ENCODE assay signal across 1 cellular context in the genomic region with DNA sequence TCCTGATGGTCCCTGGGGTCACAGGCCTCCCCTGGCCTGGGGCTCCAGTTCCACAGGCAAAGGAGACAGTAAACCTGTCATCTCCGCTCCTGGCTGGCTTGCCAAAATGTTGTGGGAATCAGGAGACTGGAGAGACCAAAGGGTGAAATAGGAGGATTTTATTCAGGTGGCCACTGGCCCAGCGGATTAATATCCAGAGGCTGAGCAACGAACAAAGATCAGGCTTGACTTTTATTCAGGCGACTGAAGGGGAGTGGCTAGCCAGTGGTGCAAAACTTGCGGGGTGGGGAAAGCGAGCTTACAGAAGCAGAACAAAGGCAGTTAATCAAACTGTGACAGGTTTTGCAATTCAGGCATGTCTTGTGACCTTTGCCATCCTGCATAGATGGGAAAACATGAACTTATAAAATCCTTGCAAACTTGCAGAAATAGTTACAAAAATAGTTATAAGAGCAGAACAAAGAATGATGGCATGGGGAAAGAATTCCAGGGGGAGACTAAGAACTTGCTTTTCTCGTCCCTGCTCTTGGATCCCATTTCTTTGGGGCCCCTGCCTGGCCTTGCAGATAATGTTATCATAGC.
TF ChIP-seq lines count a peak whose summit lies in the region.

No MANE protein-coding gene starts in this region.

TF ChIP-seq in K562, 482 proteins besides CTCF, POLR2A, EP300 and RAD21 (continued from another document):
- TF ChIP-seq, protein P1, sequence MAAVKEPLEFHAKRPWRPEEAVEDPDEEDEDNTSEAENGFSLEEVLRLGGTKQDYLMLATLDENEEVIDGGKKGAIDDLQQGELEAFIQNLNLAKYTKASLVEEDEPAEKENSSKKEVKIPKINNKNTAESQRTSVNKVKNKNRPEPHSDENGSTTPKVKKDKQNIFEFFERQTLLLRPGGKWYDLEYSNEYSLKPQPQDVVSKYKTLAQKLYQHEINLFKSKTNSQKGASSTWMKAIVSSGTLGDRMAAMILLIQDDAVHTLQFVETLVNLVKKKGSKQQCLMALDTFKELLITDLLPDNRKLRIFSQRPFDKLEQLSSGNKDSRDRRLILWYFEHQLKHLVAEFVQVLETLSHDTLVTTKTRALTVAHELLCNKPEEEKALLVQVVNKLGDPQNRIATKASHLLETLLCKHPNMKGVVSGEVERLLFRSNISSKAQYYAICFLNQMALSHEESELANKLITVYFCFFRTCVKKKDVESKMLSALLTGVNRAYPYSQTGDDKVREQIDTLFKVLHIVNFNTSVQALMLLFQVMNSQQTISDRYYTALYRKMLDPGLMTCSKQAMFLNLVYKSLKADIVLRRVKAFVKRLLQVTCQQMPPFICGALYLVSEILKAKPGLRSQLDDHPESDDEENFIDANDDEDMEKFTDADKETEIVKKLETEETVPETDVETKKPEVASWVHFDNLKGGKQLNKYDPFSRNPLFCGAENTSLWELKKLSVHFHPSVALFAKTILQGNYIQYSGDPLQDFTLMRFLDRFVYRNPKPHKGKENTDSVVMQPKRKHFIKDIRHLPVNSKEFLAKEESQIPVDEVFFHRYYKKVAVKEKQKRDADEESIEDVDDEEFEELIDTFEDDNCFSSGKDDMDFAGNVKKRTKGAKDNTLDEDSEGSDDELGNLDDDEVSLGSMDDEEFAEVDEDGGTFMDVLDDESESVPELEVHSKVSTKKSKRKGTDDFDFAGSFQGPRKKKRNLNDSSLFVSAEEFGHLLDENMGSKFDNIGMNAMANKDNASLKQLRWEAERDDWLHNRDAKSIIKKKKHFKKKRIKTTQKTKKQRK (IDR thresholded peaks at IDR 0.05; ENCODE audit: borderline replicate concordance, low read depth, low read length): peak; percentile 76
- TF ChIP-seq ZNF589 (CRISPR knock-in tag; IDR thresholded peaks at IDR 0.05; ENCODE audit: low read depth) (no peak), CBFA2T2 (conservative IDR thresholded peaks at IDR 0.05) (no peak), CBX3 (IDR thresholded peaks at IDR 0.05; ENCODE audit: borderline replicate concordance in 1 of 2, low read length in 2 of 2) (peak; percentile 97 to 99), SMAD4 (CRISPR knock-in tag; conservative IDR thresholded peaks at IDR 0.05) (no peak), JUN (IDR thresholded peaks at IDR 0.05; ENCODE audit: borderline replicate concordance, low read depth, low read length) (peak; percentile 64; the same call in 1 of the 2 replicates), JUN (CRISPR knock-in tag; IDR thresholded peaks at IDR 0.05; ENCODE audit: borderline replicate concordance) (no peak), ZC3H4 (CRISPR knock-in tag; IDR thresholded peaks at IDR 0.05; ENCODE audit: borderline replicate concordance) (no peak), HLTF (IDR thresholded peaks at IDR 0.05) (peak; percentile 96), TRIM28 (IDR thresholded peaks at IDR 0.05) (peak; percentile 98), ZKSCAN8 (CRISPR knock-in tag; IDR thresholded peaks at IDR 0.05) (no peak), ZEB2 (IDR thresholded peaks at IDR 0.05) (peak; percentile 75; the same call in 1 of the 2 replicates), FOXK1 (CRISPR knock-in tag; IDR thresholded peaks at IDR 0.05; ENCODE audit: borderline replicate concordance) (no peak), NR4A1 (CRISPR knock-in tag; IDR thresholded peaks at IDR 0.05) (no peak), NR4A1 (tag; IDR thresholded peaks at IDR 0.05) (no peak), NR2C1 (IDR thresholded peaks at IDR 0.05) (no peak), NR2C1 (tag; IDR thresholded peaks at IDR 0.05) (peak; percentile 45), BRF1 (IDR thresholded peaks at IDR 0.05; ENCODE audit: borderline replicate concordance, extremely low read depth, insufficient read length) (no peak), HDAC8 (tag; IDR thresholded peaks at IDR 0.05) (no peak), PML (IDR thresholded peaks at IDR 0.05; ENCODE audit: low read length) (no peak), ZNF695 (CRISPR knock-in tag; IDR thresholded peaks at IDR 0.05) (no peak), SREBF2 (CRISPR knock-in tag; IDR thresholded peaks at IDR 0.05) (no peak), ZNF224 (CRISPR knock-in tag; IDR thresholded peaks at IDR 0.05) (no peak), FOXM1 (IDR thresholded peaks at IDR 0.05; ENCODE audit: low read depth) (no peak), FOXM1 (CRISPR knock-in tag; IDR thresholded peaks at IDR 0.05; ENCODE audit: low read depth) (no peak), ZNF57 (CRISPR knock-in tag; IDR thresholded peaks at IDR 0.05) (no peak), EWSR1 (IDR thresholded peaks at IDR 0.05; ENCODE audit: borderline replicate concordance, low read depth, partially characterized antibody) (no peak), CC2D1A (IDR thresholded peaks at IDR 0.05) (no peak), MEIS2 (IDR thresholded peaks at IDR 0.05; ENCODE audit: partially characterized antibody) (peak; percentile 47), THRAP3 (IDR thresholded peaks at IDR 0.05; ENCODE audit: borderline replicate concordance) (no peak), TRIM24 (IDR thresholded peaks at IDR 0.05) (peak; percentile 66 to 81), FOXA3 (CRISPR knock-in tag; conservative IDR thresholded peaks at IDR 0.05 in 1 of 2, IDR thresholded peaks at IDR 0.05 in 1 of 2) (no peak), RB1 (IDR thresholded peaks at IDR 0.05; ENCODE audit: low read depth) (0 out of 2 replicates have a peak, but pooled peaks have one; percentile 26), NFE2 (IDR thresholded peaks at IDR 0.05; ENCODE audit: low read depth) (no peak), POU5F1 (IDR thresholded peaks at IDR 0.05; ENCODE audit: borderline replicate concordance, low read depth, low read length, partially characterized antibody) (no peak), CBX1 (IDR thresholded peaks at IDR 0.05; ENCODE audit: low read depth) (peak; percentile 92), XRCC3 (IDR thresholded peaks at IDR 0.05) (peak; percentile 70; the same call in 1 of the 2 replicates)
- TF ChIP-seq, protein P2, sequence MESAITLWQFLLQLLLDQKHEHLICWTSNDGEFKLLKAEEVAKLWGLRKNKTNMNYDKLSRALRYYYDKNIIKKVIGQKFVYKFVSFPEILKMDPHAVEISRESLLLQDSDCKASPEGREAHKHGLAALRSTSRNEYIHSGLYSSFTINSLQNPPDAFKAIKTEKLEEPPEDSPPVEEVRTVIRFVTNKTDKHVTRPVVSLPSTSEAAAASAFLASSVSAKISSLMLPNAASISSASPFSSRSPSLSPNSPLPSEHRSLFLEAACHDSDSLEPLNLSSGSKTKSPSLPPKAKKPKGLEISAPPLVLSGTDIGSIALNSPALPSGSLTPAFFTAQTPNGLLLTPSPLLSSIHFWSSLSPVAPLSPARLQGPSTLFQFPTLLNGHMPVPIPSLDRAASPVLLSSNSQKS (CRISPR knock-in tag; IDR thresholded peaks at IDR 0.05): no peak
- TF ChIP-seq, protein P3, sequence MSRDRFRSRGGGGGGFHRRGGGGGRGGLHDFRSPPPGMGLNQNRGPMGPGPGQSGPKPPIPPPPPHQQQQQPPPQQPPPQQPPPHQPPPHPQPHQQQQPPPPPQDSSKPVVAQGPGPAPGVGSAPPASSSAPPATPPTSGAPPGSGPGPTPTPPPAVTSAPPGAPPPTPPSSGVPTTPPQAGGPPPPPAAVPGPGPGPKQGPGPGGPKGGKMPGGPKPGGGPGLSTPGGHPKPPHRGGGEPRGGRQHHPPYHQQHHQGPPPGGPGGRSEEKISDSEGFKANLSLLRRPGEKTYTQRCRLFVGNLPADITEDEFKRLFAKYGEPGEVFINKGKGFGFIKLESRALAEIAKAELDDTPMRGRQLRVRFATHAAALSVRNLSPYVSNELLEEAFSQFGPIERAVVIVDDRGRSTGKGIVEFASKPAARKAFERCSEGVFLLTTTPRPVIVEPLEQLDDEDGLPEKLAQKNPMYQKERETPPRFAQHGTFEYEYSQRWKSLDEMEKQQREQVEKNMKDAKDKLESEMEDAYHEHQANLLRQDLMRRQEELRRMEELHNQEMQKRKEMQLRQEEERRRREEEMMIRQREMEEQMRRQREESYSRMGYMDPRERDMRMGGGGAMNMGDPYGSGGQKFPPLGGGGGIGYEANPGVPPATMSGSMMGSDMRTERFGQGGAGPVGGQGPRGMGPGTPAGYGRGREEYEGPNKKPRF (IDR thresholded peaks at IDR 0.05; ENCODE audit: low read depth, low read length): no peak
- TF ChIP-seq, protein P4, sequence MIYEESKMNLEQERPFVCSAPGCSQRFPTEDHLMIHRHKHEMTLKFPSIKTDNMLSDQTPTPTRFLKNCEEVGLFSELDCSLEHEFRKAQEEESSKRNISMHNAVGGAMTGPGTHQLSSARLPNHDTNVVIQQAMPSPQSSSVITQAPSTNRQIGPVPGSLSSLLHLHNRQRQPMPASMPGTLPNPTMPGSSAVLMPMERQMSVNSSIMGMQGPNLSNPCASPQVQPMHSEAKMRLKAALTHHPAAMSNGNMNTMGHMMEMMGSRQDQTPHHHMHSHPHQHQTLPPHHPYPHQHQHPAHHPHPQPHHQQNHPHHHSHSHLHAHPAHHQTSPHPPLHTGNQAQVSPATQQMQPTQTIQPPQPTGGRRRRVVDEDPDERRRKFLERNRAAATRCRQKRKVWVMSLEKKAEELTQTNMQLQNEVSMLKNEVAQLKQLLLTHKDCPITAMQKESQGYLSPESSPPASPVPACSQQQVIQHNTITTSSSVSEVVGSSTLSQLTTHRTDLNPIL (CRISPR knock-in tag; IDR thresholded peaks at IDR 0.05): no peak
- TF ChIP-seq, protein P5, sequence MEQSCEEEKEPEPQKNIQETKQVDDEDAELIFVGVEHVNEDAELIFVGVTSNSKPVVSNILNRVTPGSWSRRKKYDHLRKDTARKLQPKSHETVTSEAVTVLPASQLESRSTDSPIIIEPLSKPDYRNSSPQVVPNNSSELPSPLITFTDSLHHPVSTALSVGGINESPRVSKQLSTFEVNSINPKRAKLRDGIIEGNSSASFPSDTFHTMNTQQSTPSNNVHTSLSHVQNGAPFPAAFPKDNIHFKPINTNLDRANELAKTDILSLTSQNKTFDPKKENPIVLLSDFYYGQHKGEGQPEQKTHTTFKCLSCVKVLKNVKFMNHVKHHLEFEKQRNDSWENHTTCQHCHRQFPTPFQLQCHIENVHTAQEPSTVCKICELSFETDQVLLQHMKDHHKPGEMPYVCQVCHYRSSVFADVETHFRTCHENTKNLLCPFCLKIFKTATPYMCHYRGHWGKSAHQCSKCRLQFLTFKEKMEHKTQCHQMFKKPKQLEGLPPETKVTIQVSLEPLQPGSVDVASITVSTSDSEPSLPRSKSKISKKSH (CRISPR knock-in tag; IDR thresholded peaks at IDR 0.05): peak; percentile 96
- TF ChIP-seq, protein P6, sequence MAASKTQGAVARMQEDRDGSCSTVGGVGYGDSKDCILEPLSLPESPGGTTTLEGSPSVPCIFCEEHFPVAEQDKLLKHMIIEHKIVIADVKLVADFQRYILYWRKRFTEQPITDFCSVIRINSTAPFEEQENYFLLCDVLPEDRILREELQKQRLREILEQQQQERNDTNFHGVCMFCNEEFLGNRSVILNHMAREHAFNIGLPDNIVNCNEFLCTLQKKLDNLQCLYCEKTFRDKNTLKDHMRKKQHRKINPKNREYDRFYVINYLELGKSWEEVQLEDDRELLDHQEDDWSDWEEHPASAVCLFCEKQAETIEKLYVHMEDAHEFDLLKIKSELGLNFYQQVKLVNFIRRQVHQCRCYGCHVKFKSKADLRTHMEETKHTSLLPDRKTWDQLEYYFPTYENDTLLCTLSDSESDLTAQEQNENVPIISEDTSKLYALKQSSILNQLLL (CRISPR knock-in tag; IDR thresholded peaks at IDR 0.05; ENCODE audit: borderline replicate concordance): no peak
- TF ChIP-seq, protein P7, sequence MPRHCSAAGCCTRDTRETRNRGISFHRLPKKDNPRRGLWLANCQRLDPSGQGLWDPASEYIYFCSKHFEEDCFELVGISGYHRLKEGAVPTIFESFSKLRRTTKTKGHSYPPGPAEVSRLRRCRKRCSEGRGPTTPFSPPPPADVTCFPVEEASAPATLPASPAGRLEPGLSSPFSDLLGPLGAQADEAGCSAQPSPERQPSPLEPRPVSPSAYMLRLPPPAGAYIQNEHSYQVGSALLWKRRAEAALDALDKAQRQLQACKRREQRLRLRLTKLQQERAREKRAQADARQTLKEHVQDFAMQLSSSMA (CRISPR knock-in tag; IDR thresholded peaks at IDR 0.05): no peak
- TF ChIP-seq, protein P8, sequence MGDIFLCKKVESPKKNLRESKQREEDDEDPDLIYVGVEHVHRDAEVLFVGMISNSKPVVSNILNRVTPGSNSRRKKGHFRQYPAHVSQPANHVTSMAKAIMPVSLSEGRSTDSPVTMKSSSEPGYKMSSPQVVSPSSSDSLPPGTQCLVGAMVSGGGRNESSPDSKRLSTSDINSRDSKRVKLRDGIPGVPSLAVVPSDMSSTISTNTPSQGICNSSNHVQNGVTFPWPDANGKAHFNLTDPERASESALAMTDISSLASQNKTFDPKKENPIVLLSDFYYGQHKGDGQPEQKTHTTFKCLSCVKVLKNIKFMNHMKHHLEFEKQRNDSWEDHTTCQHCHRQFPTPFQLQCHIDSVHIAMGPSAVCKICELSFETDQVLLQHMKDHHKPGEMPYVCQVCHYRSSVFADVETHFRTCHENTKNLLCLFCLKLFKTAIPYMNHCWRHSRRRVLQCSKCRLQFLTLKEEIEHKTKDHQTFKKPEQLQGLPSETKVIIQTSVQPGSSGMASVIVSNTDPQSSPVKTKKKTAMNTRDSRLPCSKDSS (IDR thresholded peaks at IDR 0.05; ENCODE audit: low read depth, partially characterized antibody): peak; percentile 90
TF ChIP-seq in K562: peak in this region for 16.
